12 cellular contexts compared by ENCODE assay signal in the genomic region with DNA sequence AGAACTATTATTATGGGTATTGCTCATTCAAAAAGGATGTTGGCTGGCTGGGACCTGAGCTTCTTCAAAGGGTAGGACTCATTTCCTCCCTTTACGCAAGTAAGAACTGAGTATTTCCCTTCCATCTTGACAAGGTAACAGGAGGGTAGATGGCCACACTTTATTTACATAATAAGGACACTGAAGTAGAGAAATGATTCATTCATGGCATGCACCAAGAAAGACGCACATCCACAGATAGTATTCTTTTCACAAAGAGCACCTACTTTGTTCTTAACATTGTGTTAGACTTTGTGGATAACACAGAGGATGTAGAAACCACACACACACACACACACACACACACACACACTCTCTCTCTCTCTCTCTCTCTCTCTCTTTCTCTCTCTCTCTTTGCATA.
DNase-seq lines count a peak whose midpoint lies in the region; ATAC-seq, FAIRE-seq and TF ChIP-seq lines count a peak whose summit lies in the region.
"Had no signal": no experiment of that assay in that cellular context is flagged by ENCODE, and none has a peak within 500 bp of the region (broad histone marks: within the 10 kb centered on the region; RNA-seq: fewer than 3 reads in every experiment).

No MANE protein-coding gene starts in this region.

- ATAC-seq in GM19025 (IDR thresholded peaks at IDR 0.05; ENCODE audit: low read depth, unreplicated experiment): peak; percentile 71
- ATAC-seq in HG02763 (IDR thresholded peaks at IDR 0.05; ENCODE audit: unreplicated experiment): peak; percentile 54
- ATAC-seq in HG03558 (IDR thresholded peaks at IDR 0.05; ENCODE audit: extremely low read depth, unreplicated experiment): peak; percentile 84

- FAIRE-seq in GM12891 (lab: Jason Lieb, UNC): no peak

- DNase-seq in GM12891 (ENCODE audit: insufficient read length, low spot score) (no peak), NCI-H1417 (lab: John Stamatoyannopoulos, UW) (no peak), AG08396 (ENCODE audit: low spot score) (no peak), NCI-H1436 treated with DMSO at 0.1 percent for 48 hours (lab: John Stamatoyannopoulos, UW) (no peak), mesenteric fat pad (ENCODE audit: low spot score) (no peak)
- DNase-seq: activated effector memory CD4-positive, alpha-beta T cell treated with Interleukin-2 at 50 U/mL for 16 hours; colonic mucosa; foreskin melanocyte; NCI-H1417 treated with DMSO at 0.1 percent for 48 hours had no signal

- TF ChIP-seq POLR2A in GM12891 (IDR thresholded peaks at IDR 0.05; ENCODE audit: low read depth, low read length): no peak

TF ChIP-seq in GM12891, 5 proteins besides CTCF, POLR2A, EP300 and RAD21:
- TF ChIP-seq SPI1 (IDR thresholded peaks at IDR 0.05; ENCODE audit: low read depth, low read length) (peak; percentile 30; the same call in 1 of the 2 replicates), TAF1 (IDR thresholded peaks at IDR 0.05; ENCODE audit: low read depth, low read length) (no peak), POU2F2 (IDR thresholded peaks at IDR 0.05; ENCODE audit: low read depth, low read length) (0 out of 2 replicates have a peak, but pooled peaks have one; percentile 21), PAX5 (IDR thresholded peaks at IDR 0.05; ENCODE audit: insufficient read depth, low read length, severe bottlenecking) (no peak)
